Comparison of ENCODE assay signal across 2 cellular contexts in genomic region chr2:33240178-33240577, GRCh38.
TF ChIP-seq lines count a peak whose summit lies in the region.

No MANE protein-coding gene starts in this region.

TF ChIP-seq in endothelial cell of umbilical vein, 7 proteins besides CTCF, POLR2A, EP300 and RAD21:
- TF ChIP-seq JUN (IDR thresholded peaks at IDR 0.05; ENCODE audit: borderline replicate concordance, insufficient read depth, insufficient read length, low read depth): peak; percentile 69
- TF ChIP-seq EZH2 (IDR thresholded peaks at IDR 0.05; ENCODE audit: borderline replicate concordance, low read depth, low read length, severe bottlenecking): no peak
- TF ChIP-seq POLR2AphosphoS5 (IDR thresholded peaks at IDR 0.05; ENCODE audit: insufficient read depth, low read depth, low read length): no peak
- no peak for TF ChIP-seq MYC (IDR thresholded peaks at IDR 0.05; ENCODE audit: low read depth, low read length)
- TF ChIP-seq MAX (IDR thresholded peaks at IDR 0.05; ENCODE audit: insufficient read depth, insufficient read length): no peak
- TF ChIP-seq GATA2 (IDR thresholded peaks at IDR 0.05; ENCODE audit: insufficient read depth, insufficient read length, low read depth, low read length): no peak
- no peak for TF ChIP-seq FOS (IDR thresholded peaks at IDR 0.05; ENCODE audit: borderline replicate concordance, insufficient read depth, low read length)

TF ChIP-seq in HepG2, 621 proteins besides CTCF, POLR2A, EP300 and RAD21 (continues in another document):
- TF ChIP-seq ARID5B (CRISPR knock-in tag; IDR thresholded peaks at IDR 0.05) (peak; percentile 65), HNF4G (IDR thresholded peaks at IDR 0.05; ENCODE audit: borderline replicate concordance, low read depth, low read length) (no peak), HNF4G (CRISPR knock-in tag; IDR thresholded peaks at IDR 0.05; ENCODE audit: borderline replicate concordance, low read depth) (no peak), IRF9 (CRISPR knock-in tag; IDR thresholded peaks at IDR 0.05; ENCODE audit: borderline replicate concordance) (no peak), ZNF333 (CRISPR knock-in tag; IDR thresholded peaks at IDR 0.05; ENCODE audit: borderline replicate concordance) (no peak), ZNF749 (CRISPR knock-in tag; IDR thresholded peaks at IDR 0.05; ENCODE audit: borderline replicate concordance) (no peak), ZNF768 (CRISPR knock-in tag; IDR thresholded peaks at IDR 0.05) (no peak), CREB1 (IDR thresholded peaks at IDR 0.05) (peak; percentile 87), CREB1 (CRISPR knock-in tag; IDR thresholded peaks at IDR 0.05) (no peak), ZNF350 (CRISPR knock-in tag; IDR thresholded peaks at IDR 0.05; ENCODE audit: borderline replicate concordance, low read depth) (no peak), ZNF891 (CRISPR knock-in tag; IDR thresholded peaks at IDR 0.05) (no peak), NR1H2 (CRISPR knock-in tag; IDR thresholded peaks at IDR 0.05; ENCODE audit: borderline replicate concordance, low read depth) (no peak), REPIN1 (CRISPR knock-in tag; IDR thresholded peaks at IDR 0.05; ENCODE audit: borderline replicate concordance, low read depth) (no peak), ZNF616 (CRISPR knock-in tag; IDR thresholded peaks at IDR 0.05; ENCODE audit: low read depth) (no peak), HOMEZ (CRISPR knock-in tag; IDR thresholded peaks at IDR 0.05; ENCODE audit: low read depth) (peak; percentile 78), KLF9 (CRISPR knock-in tag; IDR thresholded peaks at IDR 0.05; ENCODE audit: low read depth) (no peak), ZNF296 (CRISPR knock-in tag; conservative IDR thresholded peaks at IDR 0.05) (no peak), ZSCAN20 (CRISPR knock-in tag; IDR thresholded peaks at IDR 0.05; ENCODE audit: borderline replicate concordance) (no peak), DMAP1 (CRISPR knock-in tag; IDR thresholded peaks at IDR 0.05) (no peak), HIVEP1 (CRISPR knock-in tag; IDR thresholded peaks at IDR 0.05) (no peak), RXRA (CRISPR knock-in tag; IDR thresholded peaks at IDR 0.05) (no peak), MTERF4 (CRISPR knock-in tag; IDR thresholded peaks at IDR 0.05) (no peak), SP1 (IDR thresholded peaks at IDR 0.05) (no peak), SP1 (CRISPR knock-in tag; IDR thresholded peaks at IDR 0.05) (no peak), REL (CRISPR knock-in tag; conservative IDR thresholded peaks at IDR 0.05) (no peak), ZNF205 (CRISPR knock-in tag; IDR thresholded peaks at IDR 0.05) (no peak), ZNF33A (CRISPR knock-in tag; IDR thresholded peaks at IDR 0.05; ENCODE audit: borderline replicate concordance) (no peak), FOXP1 (IDR thresholded peaks at IDR 0.05) (no peak), FOXP1 (CRISPR knock-in tag; IDR thresholded peaks at IDR 0.05) (no peak), SMAD9 (CRISPR knock-in tag; IDR thresholded peaks at IDR 0.05) (no peak), ZNF160 (CRISPR knock-in tag; IDR thresholded peaks at IDR 0.05) (no peak), GLI4 (CRISPR knock-in tag; IDR thresholded peaks at IDR 0.05; ENCODE audit: borderline replicate concordance) (no peak), KAT8 (CRISPR knock-in tag; IDR thresholded peaks at IDR 0.05) (no peak), JUND (CRISPR knock-in tag; IDR thresholded peaks at IDR 0.05) (0 out of 2 replicates have a peak, but pooled peaks have one; percentile 27), SOX6 (IDR thresholded peaks at IDR 0.05) (no peak), SOX6 (CRISPR knock-in tag; IDR thresholded peaks at IDR 0.05) (peak; percentile 54; the same call in 1 of the 2 replicates), TBP (CRISPR knock-in tag; IDR thresholded peaks at IDR 0.05) (no peak), ZFP91 (CRISPR knock-in tag; IDR thresholded peaks at IDR 0.05; ENCODE audit: borderline replicate concordance) (no peak), SCMH1 (CRISPR knock-in tag; IDR thresholded peaks at IDR 0.05; ENCODE audit: borderline replicate concordance) (no peak), JUN (CRISPR knock-in tag; IDR thresholded peaks at IDR 0.05) (peak; percentile 38; the same call in 1 of the 2 replicates), ETS1 (CRISPR knock-in tag; IDR thresholded peaks at IDR 0.05) (no peak), MAX (IDR thresholded peaks at IDR 0.05) (no peak), ZNF382 (CRISPR knock-in tag; IDR thresholded peaks at IDR 0.05; ENCODE audit: borderline replicate concordance) (no peak), NR2F2 (IDR thresholded peaks at IDR 0.05; ENCODE audit: borderline replicate concordance, low read depth) (no peak), IKZF5 (CRISPR knock-in tag; IDR thresholded peaks at IDR 0.05) (no peak), CBX1 (IDR thresholded peaks at IDR 0.05; ENCODE audit: low read depth) (no peak), RELA (CRISPR knock-in tag; IDR thresholded peaks at IDR 0.05) (no peak), MIER2 (CRISPR knock-in tag; IDR thresholded peaks at IDR 0.05) (no peak), MEF2D (CRISPR knock-in tag; IDR thresholded peaks at IDR 0.05) (no peak), ZNF670 (CRISPR knock-in tag; IDR thresholded peaks at IDR 0.05; ENCODE audit: borderline replicate concordance) (no peak), ZMAT5 (CRISPR knock-in tag; IDR thresholded peaks at IDR 0.05; ENCODE audit: borderline replicate concordance, low read depth) (no peak), HNF4A (CRISPR knock-in tag; IDR thresholded peaks at IDR 0.05) (peak; percentile 33; the same call in 1 of the 2 replicates)
